In genomic region chr13:104008571-104009435, GRCh38 we compare ENCODE assay signal across 19 cellular contexts.
DNase-seq lines count a peak whose midpoint lies in the region; FAIRE-seq and TF ChIP-seq lines count a peak whose summit lies in the region.
"Had no signal": no experiment of that assay in that cellular context is flagged by ENCODE, and none has a peak within 500 bp of the region (broad histone marks: within the 10 kb centered on the region; RNA-seq: fewer than 3 reads in every experiment).

No MANE protein-coding gene starts in this region.

- H3K4me1 ChIP-seq in PC-9 (replicated peaks; ENCODE audit: insufficient read depth) (no peaks in the 10 kb centered on the region), astrocyte (ENCODE audit: insufficient read depth, low read length) (peaks cover 18% of the 10 kb centered on the region)

- H3K36me3 ChIP-seq in PC-9 (ENCODE audit: low read depth): no peaks in the 10 kb centered on the region
- no peaks in the 10 kb centered on the region for H3K36me3 ChIP-seq in astrocyte (ENCODE audit: insufficient read depth, low read length)
- H3K36me3 ChIP-seq: BLaER1 treated with 17β-estradiol and CSF1 and Interleukin-3, amounts not matched to agents 10 nM and 100 nM had no signal

- CTCF ChIA-PET in PC-9 (lab: Charles Lee): no interaction called here

- BruUV-seq in PC-9 (replicated peaks; lab: Mats Ljungman, UMichigan): no TSS peak

- TF ChIP-seq CTCF in PC-9 (conservative IDR thresholded peaks at IDR 0.05) (no peak), astrocyte (IDR thresholded peaks at IDR 0.05; ENCODE audit: insufficient read depth, low read depth, low read length) (no peak), fibroblast of villous mesenchyme (IDR thresholded peaks at IDR 0.05; ENCODE audit: insufficient read depth, low read depth, low read length) (no peak)

- intact Hi-C loops in PC-9 (cut with micrococcal nuclease; ENCODE audit: unreplicated experiment): no loop called here

- no peaks in the 10 kb centered on the region for H3K4me1 Mint-ChIP-seq in astrocyte (ENCODE audit: low read depth, unreplicated experiment)

- POLR2A ChIA-PET in PC-9 (lab: Charles Lee; ENCODE audit: unreplicated experiment): no interaction called here

- H3K4me2 ChIP-seq in PC-9: no peak overlapping the region
- peak overlapping the region; percentile 30 for H3K4me2 ChIP-seq in astrocyte (ENCODE audit: low read length)
- H3K4me2 ChIP-seq: BLaER1 treated with 17β-estradiol and CSF1 and Interleukin-3, amounts not matched to agents 10 nM and 100 nM; KMS-11 had no signal

- H3K27ac ChIP-seq in PC-9: no peak overlapping the region
- peak overlapping the region; percentile 30 for H3K27ac ChIP-seq in astrocyte (ENCODE audit: low read depth, low read length)
- H3K27ac ChIP-seq: BLaER1 treated with 17β-estradiol and CSF1 and Interleukin-3, amounts not matched to agents 10 nM and 100 nM; body of pancreas; KMS-11; testis had no signal

- no peaks in the 10 kb centered on the region for H3K9me3 Mint-ChIP-seq in astrocyte (ENCODE audit: unreplicated experiment)

- H3F3A ChIP-seq in PC-9 (ENCODE audit: insufficient read depth, low read depth): no peaks in the 10 kb centered on the region

- H3K27ac Mint-ChIP-seq in astrocyte (ENCODE audit: unreplicated experiment): no peak overlapping the region

- no peaks in the 10 kb centered on the region for H3K27me3 ChIP-seq in PC-9 (ENCODE audit: insufficient read depth, low read depth)
- H3K27me3 ChIP-seq in astrocyte (ENCODE audit: insufficient read depth, low read length): no peaks in the 10 kb centered on the region
- H3K27me3 ChIP-seq: body of pancreas, testis had no signal

- H3K9ac ChIP-seq in astrocyte (ENCODE audit: low read length): no peak overlapping the region
- H3K9ac ChIP-seq: BLaER1 treated with 17β-estradiol and CSF1 and Interleukin-3, amounts not matched to agents 10 nM and 100 nM; KMS-11 had no signal

- no peak for DNase-seq in PC-9
- peak; percentile 93 for DNase-seq in astrocyte (ENCODE audit: low read depth)
- DNase-seq in fibroblast of villous mesenchyme (ENCODE audit: low read depth): peak; percentile 65
- peak; percentile 2 for DNase-seq in stromal cell of bone marrow (ENCODE audit: low read depth)
- DNase-seq in NCI-H1092 (lab: John Stamatoyannopoulos, UW): no peak
- DNase-seq in central memory CD4-positive, alpha-beta T cell: no peak
- DNase-seq in occipital lobe (lab: John Stamatoyannopoulos, UW): no peak
- DNase-seq: activated CD4-positive, CD25-positive, alpha-beta regulatory T cell; activated gamma-delta T cell; body of pancreas; effector CD8-positive, alpha-beta T cell; NCI-H1436 treated with DMSO at 0.1 percent for 48 hours; NCI-H446 treated with DMSO at 0.1 percent for 48 hours; stimulated activated CD4-positive, alpha-beta T cell treated with anti-CD3 and anti-CD28 coated beads, Interleukin-4, amount 100 ng/mL, for 1 hour; stimulated activated CD8-positive, alpha-beta memory T cell treated with anti-CD3 and anti-CD28 coated beads, Interleukin-4, amount 100 ng/mL, for 48 hours; testis had no signal

- no peak for FAIRE-seq in astrocyte (lab: Jason Lieb, UNC)

- H3K36me3 Mint-ChIP-seq in astrocyte (ENCODE audit: low read depth, unreplicated experiment): no peaks in the 10 kb centered on the region

- H3K9me3 ChIP-seq in PC-9 (ENCODE audit: insufficient read depth, low read depth): no peaks in the 10 kb centered on the region
- no peaks in the 10 kb centered on the region for H3K9me3 ChIP-seq in astrocyte (ENCODE audit: insufficient read depth, low read depth, low read length)
- H3K9me3 ChIP-seq: BLaER1 treated with 17β-estradiol and CSF1 and Interleukin-3, amounts not matched to agents 10 nM and 100 nM; body of pancreas; testis had no signal

- H2AFZ ChIP-seq in PC-9 (0 out of 2 replicates have a peak overlapping the region, but pooled peaks have one; percentile 50), astrocyte (ENCODE audit: low read depth, low read length) (no peak overlapping the region)

- H3K27me3 Mint-ChIP-seq in astrocyte (ENCODE audit: low read depth, unreplicated experiment): no peaks in the 10 kb centered on the region

- H3K79me2 ChIP-seq in PC-9 (ENCODE audit: low read depth): no peaks in the 10 kb centered on the region
- no peaks in the 10 kb centered on the region for H3K79me2 ChIP-seq in astrocyte (ENCODE audit: insufficient read depth, low read length)

- H3K4me3 Mint-ChIP-seq in astrocyte (ENCODE audit: unreplicated experiment): no peak overlapping the region

- no peaks in the 10 kb centered on the region for H3K9me2 ChIP-seq in PC-9 (ENCODE audit: insufficient read depth)

- H4K20me1 ChIP-seq in PC-9 (ENCODE audit: insufficient read depth): no peaks in the 10 kb centered on the region
- H4K20me1 ChIP-seq in astrocyte (ENCODE audit: insufficient read depth, low read length): no peaks in the 10 kb centered on the region
- H4K20me1 ChIP-seq: BLaER1 treated with 17β-estradiol and CSF1 and Interleukin-3, amounts not matched to agents 10 nM and 100 nM had no signal

- no peak overlapping the region for H3K4me3 ChIP-seq in PC-9
- H3K4me3 ChIP-seq in astrocyte (ENCODE audit: insufficient read depth, low read depth, low read length): no peak overlapping the region
- H3K4me3 ChIP-seq in fibroblast of villous mesenchyme (ENCODE audit: low read depth, low read length): no peak overlapping the region
- H3K4me3 ChIP-seq: BLaER1 treated with 17β-estradiol and CSF1 and Interleukin-3, amounts not matched to agents 10 nM and 100 nM; body of pancreas; lung; testis had no signal

Comparison
In these comparisons a context has a peak if more than half of its experiments do, and no peak if none do; other contexts are left out.
1. DNase-seq: peak in astrocyte (single experiment), fibroblast of villous mesenchyme (single experiment) and stromal cell of bone marrow (single experiment); none in PC-9 (0 of 2), NCI-H1092 (single experiment), central memory CD4-positive, alpha-beta T cell (single experiment) and occipital lobe (single experiment).